8 cellular contexts compared by ENCODE assay signal in the genomic region with DNA sequence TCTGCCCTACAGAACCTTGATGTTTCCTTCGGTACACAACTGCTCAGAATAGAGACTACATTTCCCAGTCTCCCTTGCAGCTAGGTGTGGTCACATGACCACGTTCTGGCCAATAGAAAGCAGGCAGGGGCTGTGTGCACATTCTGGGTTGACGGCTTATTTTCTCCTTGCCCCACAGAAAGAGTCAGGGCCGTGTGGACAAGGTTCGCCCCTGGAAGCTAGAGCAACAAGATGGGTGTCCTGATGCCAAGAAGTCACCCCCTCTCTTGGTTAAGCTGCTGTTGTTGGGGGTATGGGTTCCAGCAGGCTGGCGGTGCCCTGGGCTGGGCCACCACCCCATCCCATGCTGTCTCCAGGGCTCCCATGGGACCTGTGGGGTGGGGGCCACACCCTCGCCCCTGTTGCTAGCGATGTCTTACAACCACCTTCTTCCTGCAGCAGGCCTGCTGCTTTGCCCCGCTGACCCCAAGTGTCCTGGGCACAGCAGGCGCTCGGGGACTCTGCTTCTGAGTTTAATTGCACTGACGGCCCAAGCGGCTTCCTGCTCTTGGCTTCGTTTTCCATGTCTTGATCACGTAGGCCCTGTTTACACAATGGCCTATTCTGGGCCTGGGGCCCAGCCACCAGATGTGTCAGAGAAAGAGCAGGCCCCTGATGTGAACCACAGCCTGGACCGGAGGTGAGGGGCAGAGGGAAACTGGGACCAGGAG. TPM values are rescaled to one million over a fixed set of nuclear protein-coding genes. Genes with fewer than 3 reads are reported as not detected.
A peak's percentile ranks its signal among the peaks of the same experiment; 100 is the strongest.
DNase-seq lines count a peak whose midpoint lies in the region; ATAC-seq lines count a peak whose summit lies in the region.

No MANE protein-coding gene starts in this region.

- no peaks in the 10 kb centered on the region for H3K9me3 Mint-ChIP-seq in CD8-positive, alpha-beta memory T cell

- H3K4me1 ChIP-seq in CD8-positive, alpha-beta memory T cell (ENCODE audit: insufficient read depth, low read length) = no peaks in the 10 kb centered on the region
- H3K4me1 ChIP-seq in right cardiac atrium (ENCODE audit: control insufficient read depth, insufficient read depth, low read length) (peaks cover 33% of the 10 kb centered on the region), rectal smooth muscle tissue (ENCODE audit: control insufficient read depth, insufficient read depth, low read length) (peaks cover 34% of the 10 kb centered on the region)

- H3K4me3 ChIP-seq in CD8-positive, alpha-beta memory T cell (ENCODE audit: low read length) = no peak overlapping the region
- H3K4me3 ChIP-seq in right cardiac atrium (ENCODE audit: low read length) (no peak overlapping the region), rectal smooth muscle tissue (ENCODE audit: low read length) (peak overlapping the region; percentile 18)

- intact Hi-C loops in right cardiac atrium (cut with DNase I) = loop anchor here in 3 of 4 donors (5.0 to 10.0 kb wide), 3 partner anchors 50 to 127 kb away; a partner anchor contains a TSS

- CTCF ChIA-PET in CD8-positive, alpha-beta memory T cell (lab: Charles Lee) = interaction anchor here (1.6 to 3.0 kb wide), 3 partner anchors 45 to 123 kb away, joined by 3 to 20 read pairs (median 7); no protein-coding TSS in a partner anchor

- no peak overlapping the region for H3K9ac ChIP-seq in rectal smooth muscle tissue (ENCODE audit: low read length)

- peaks cover 3 to 5% of the 10 kb centered on the region in 2 donors for H3K27me3 Mint-ChIP-seq in CD8-positive, alpha-beta memory T cell

- no peaks in the 10 kb centered on the region for H3K27me3 ChIP-seq in CD8-positive, alpha-beta memory T cell (ENCODE audit: insufficient read depth, low read length, poor library complexity, severe bottlenecking)
- H3K27me3 ChIP-seq in right cardiac atrium (ENCODE audit: control insufficient read depth, insufficient read depth) = no peaks in the 10 kb centered on the region
- H3K27me3 ChIP-seq in rectal smooth muscle tissue (ENCODE audit: control insufficient read depth, insufficient read depth, low read length) = no peaks in the 10 kb centered on the region

- peak overlapping the region in 1 of 8 donors; percentile 45 for H3K27ac Mint-ChIP-seq in CD8-positive, alpha-beta memory T cell

- POLR2A ChIA-PET in CD8-positive, alpha-beta memory T cell (lab: Charles Lee) = interaction anchor here (1.2 kb wide), 1 partner anchor 122 kb away, joined by 3 read pairs; no protein-coding TSS in a partner anchor

- 21% methylated on average over 16 of the region's 16 CpGs for WGBS in right cardiac atrium

- peaks cover 4 to 8% (median 6%) of the 10 kb centered on the region in 3 donors for H3K4me1 Mint-ChIP-seq in CD8-positive, alpha-beta memory T cell

- peak; percentile 21 to 63 (median 34) for DNase-seq in CD8-positive, alpha-beta memory T cell
- peak; percentile 44 for DNase-seq in KBM-7
- DNase-seq in SHP77 treated with DMSO at 0.1 percent for 48 hours (lab: John Stamatoyannopoulos, UW) = peak; percentile 87
- peak; percentile 84 for DNase-seq in astrocyte of the hippocampus (ENCODE audit: low read depth, low spot score)
- DNase-seq in right cardiac atrium = peak; percentile 90 to 96 (median 94)
- no peak for DNase-seq in epidermal melanocyte (ENCODE audit: insufficient read length, low spot score)

- ATAC-seq in GM21367 (IDR thresholded peaks at IDR 0.05; ENCODE audit: unreplicated experiment) (peak; percentile 65), right cardiac atrium (peak; percentile 79 to 85)

- H3K9me3 ChIP-seq in CD8-positive, alpha-beta memory T cell (ENCODE audit: low read length) = no peaks in the 10 kb centered on the region
- H3K9me3 ChIP-seq in right cardiac atrium (ENCODE audit: control insufficient read depth, low read length) = no peaks in the 10 kb centered on the region

- H3K36me3 Mint-ChIP-seq in CD8-positive, alpha-beta memory T cell = no peaks in the 10 kb centered on the region

- no peak overlapping the region for H3K27ac ChIP-seq in CD8-positive, alpha-beta memory T cell (ENCODE audit: low read depth, low read length)
- H3K27ac ChIP-seq in right cardiac atrium (ENCODE audit: low read length) (peak overlapping the region; percentile 85), rectal smooth muscle tissue (ENCODE audit: low read depth, low read length) (peak overlapping the region; percentile 89)

- H3K4me3 Mint-ChIP-seq in CD8-positive, alpha-beta memory T cell = peak overlapping the region in 1 of 7 donors; percentile 19

- no peaks in the 10 kb centered on the region for H3K36me3 ChIP-seq in CD8-positive, alpha-beta memory T cell (ENCODE audit: insufficient read depth, low read length)
- H3K36me3 ChIP-seq in rectal smooth muscle tissue (ENCODE audit: control insufficient read depth, insufficient read depth, low read length) = peaks cover 10% of the 10 kb centered on the region

- in situ Hi-C loops in KBM-7 (cut with MboI; ENCODE audit: low pct_unique_long_range_greater_than_20kb, low sequenced_read_pairs) = no loop called here

RNA-seq across cellular contexts. Expression of a gene that starts 24.9 kb away (rescaled TPM):
- 10 to 100 TPM; 21.7 to 23.1 TPM for total RNA-seq in CD8-positive, alpha-beta memory T cell
- 64.0 TPM for polyA plus RNA-seq in CD8-positive, alpha-beta memory T cell
- total RNA-seq in right cardiac atrium = 10 to 100 TPM; 20.2 to 47.1 (median 34.1) TPM
- polyA plus RNA-seq in right cardiac atrium = 38.2 TPM
